Comparison of ENCODE assay signal across 1 cellular context in genomic region chr15:75347222-75348033, GRCh38.
TF ChIP-seq lines count a peak whose summit lies in the region.

No MANE protein-coding gene starts in this region.

TF ChIP-seq in HEK293, 187 proteins besides CTCF, POLR2A, EP300 and RAD21 (continued from another document and continues in another):
- TF ChIP-seq ZBTB44 (tag by site-specific recombination; IDR thresholded peaks at IDR 0.05) (0 out of 2 replicates have a peak, but pooled peaks have one; percentile 49), ZNF23 (tag by site-specific recombination; IDR thresholded peaks at IDR 0.05; ENCODE audit: borderline replicate concordance) (no peak), ZNF121 (tag by site-specific recombination; IDR thresholded peaks at IDR 0.05) (0 out of 2 replicates have a peak, but pooled peaks have one; percentile 36), ZNF423 (tag by site-specific recombination; IDR thresholded peaks at IDR 0.05) (peak; percentile 54), ZNF585B (tag by site-specific recombination; IDR thresholded peaks at IDR 0.05) (no peak), ZBTB8A (tag by site-specific recombination; IDR thresholded peaks at IDR 0.05) (peak; percentile 82), ZFHX2 (tag by site-specific recombination; conservative IDR thresholded peaks at IDR 0.05) (peak; percentile 88), SP2 (tag by site-specific recombination; IDR thresholded peaks at IDR 0.05) (peak; percentile 34; the same call in 1 of the 2 replicates), ZNF677 (tag by site-specific recombination; IDR thresholded peaks at IDR 0.05) (no peak), OVOL3 (tag by site-specific recombination; IDR thresholded peaks at IDR 0.05) (0 out of 2 replicates have a peak, but pooled peaks have one; percentile 11), ZNF354C (tag by site-specific recombination; IDR thresholded peaks at IDR 0.05; ENCODE audit: borderline replicate concordance, low read depth) (no peak), ZNF544 (tag by site-specific recombination; IDR thresholded peaks at IDR 0.05) (no peak), ZNF645 (tag by site-specific recombination; IDR thresholded peaks at IDR 0.05) (no peak; the same call in 1 of the 2 replicates), ZSCAN30 (tag by site-specific recombination; IDR thresholded peaks at IDR 0.05) (peak; percentile 58; the same call in 1 of the 2 replicates), ZNF626 (tag by site-specific recombination; IDR thresholded peaks at IDR 0.05) (no peak), ZNF513 (tag by site-specific recombination; IDR thresholded peaks at IDR 0.05) (no peak), KLF9 (tag by site-specific recombination; IDR thresholded peaks at IDR 0.05; ENCODE audit: low read depth) (peak; percentile 79), RBAK (tag by site-specific recombination; IDR thresholded peaks at IDR 0.05) (0 out of 2 replicates have a peak, but pooled peaks have one; percentile 21), ZNF302 (tag by site-specific recombination; IDR thresholded peaks at IDR 0.05; ENCODE audit: low read depth) (no peak), ZBTB7A (tag by site-specific recombination; IDR thresholded peaks at IDR 0.05; ENCODE audit: low read depth) (peak; percentile 85), ZNF791 (tag by site-specific recombination; IDR thresholded peaks at IDR 0.05) (no peak), HOXA7 (CRISPR knock-in tag; IDR thresholded peaks at IDR 0.05; ENCODE audit: borderline replicate concordance) (no peak), FEZF1 (tag by site-specific recombination; IDR thresholded peaks at IDR 0.05) (no peak), ZNF112 (tag by site-specific recombination; IDR thresholded peaks at IDR 0.05) (no peak), ZBTB10 (tag by site-specific recombination; IDR thresholded peaks at IDR 0.05) (peak; percentile 99), BCL6B (tag by site-specific recombination; IDR thresholded peaks at IDR 0.05) (no peak), SCRT1 (tag by site-specific recombination; IDR thresholded peaks at IDR 0.05; ENCODE audit: borderline replicate concordance) (no peak), ZNF654 (tag by site-specific recombination; IDR thresholded peaks at IDR 0.05; ENCODE audit: low read depth) (no peak), ZNF26 (tag by site-specific recombination; IDR thresholded peaks at IDR 0.05) (no peak), TSHZ1 (tag by site-specific recombination; IDR thresholded peaks at IDR 0.05; ENCODE audit: borderline replicate concordance) (peak; percentile 46; the same call in 1 of the 2 replicates), AEBP2 (tag by site-specific recombination; IDR thresholded peaks at IDR 0.05; ENCODE audit: borderline replicate concordance) (peak; percentile 65; the same call in 1 of the 2 replicates), ZNF335 (tag by site-specific recombination; conservative IDR thresholded peaks at IDR 0.05) (peak; percentile 98), TCF7L2 (IDR thresholded peaks at IDR 0.05; ENCODE audit: borderline replicate concordance, low read depth, low read length) (no peak), ZBTB11 (tag by site-specific recombination; conservative IDR thresholded peaks at IDR 0.05; ENCODE audit: low read depth) (peak; percentile 67), ZNF292 (tag by site-specific recombination; IDR thresholded peaks at IDR 0.05; ENCODE audit: borderline replicate concordance, low read depth) (no peak), ZNF510 (tag by site-specific recombination; IDR thresholded peaks at IDR 0.05; ENCODE audit: insufficient replicate concordance) (no peak), ZNF501 (tag by site-specific recombination; IDR thresholded peaks at IDR 0.05) (peak; percentile 95; the same call in 1 of the 2 replicates), MYNN (tag by site-specific recombination; IDR thresholded peaks at IDR 0.05; ENCODE audit: borderline replicate concordance) (peak; percentile 50; the same call in 1 of the 2 replicates), ZNF37A (tag by site-specific recombination; IDR thresholded peaks at IDR 0.05) (no peak), ZNF157 (tag by site-specific recombination; IDR thresholded peaks at IDR 0.05) (peak; percentile 34; the same call in 1 of the 2 replicates), MZF1 (tag by site-specific recombination; IDR thresholded peaks at IDR 0.05; ENCODE audit: borderline replicate concordance) (no peak)
